ENCODE assay signal across 19 cellular contexts in genomic region chr2:73077424-73077795, GRCh38.
"Had no signal": no experiment of that assay in that cellular context is flagged by ENCODE, and none has a peak within 500 bp of the region (broad histone marks: within the 10 kb centered on the region; RNA-seq: fewer than 3 reads in every experiment).

No MANE protein-coding gene starts in this region.

- ATAC-seq: effector memory CD8-positive, alpha-beta T cell; gastroesophageal sphincter; left colon; naive thymus-derived CD4-positive, alpha-beta T cell; psoas muscle; sciatic nerve had no signal

- H3K27ac ChIP-seq: esophagus squamous epithelium, gastroesophageal sphincter, psoas muscle had no signal

- H3K9me3 Mint-ChIP-seq: dendritic cell treated with granulocyte-macrophage colony-stimulating factor and Interleukin-4, amounts not matched to agents 40 ng/mL and 50 ng/mL, for 4 days; effector memory CD8-positive, alpha-beta T cell; immature natural killer cell; naive thymus-derived CD4-positive, alpha-beta T cell; nephron progenitor cell had no signal

- H3K4me3 Mint-ChIP-seq: dendritic cell treated with granulocyte-macrophage colony-stimulating factor and Interleukin-4, amounts not matched to agents 40 ng/mL and 50 ng/mL, for 4 days; effector memory CD8-positive, alpha-beta T cell; immature natural killer cell; naive thymus-derived CD4-positive, alpha-beta T cell; nephron progenitor cell had no signal

- H3K27me3 Mint-ChIP-seq: effector memory CD8-positive, alpha-beta T cell; naive thymus-derived CD4-positive, alpha-beta T cell had no signal

- H3K27ac Mint-ChIP-seq: dendritic cell treated with granulocyte-macrophage colony-stimulating factor and Interleukin-4, amounts not matched to agents 40 ng/mL and 50 ng/mL, for 4 days; effector memory CD8-positive, alpha-beta T cell; immature natural killer cell; nephron progenitor cell had no signal

- DNase-seq: effector memory CD8-positive, alpha-beta T cell; esophagus squamous epithelium; foreskin fibroblast; immature natural killer cell; left colon; naive thymus-derived CD4-positive, alpha-beta T cell; nephron progenitor cell; psoas muscle; stimulated activated CD4-positive, alpha-beta T cell treated with anti-CD3 and anti-CD28 coated beads, Interleukin-15, amount 100 ng/mL, for 24 hours; stimulated activated CD4-positive, alpha-beta T cell treated with anti-CD3 and anti-CD28 coated beads, Interleukin-1b, Interleukin-23, amount 100 ng/mL, for 48 hours; stimulated activated CD4-positive, alpha-beta T cell treated with anti-CD3 and anti-CD28 coated beads, Interleukin-4, amount 100 ng/mL, for 24 hours; stimulated activated naive CD4-positive, alpha-beta T cell; trophoblast cell had no signal

- FAIRE-seq: colon, keratinocyte had no signal

- H3K27me3 ChIP-seq: esophagus squamous epithelium, gastroesophageal sphincter, spleen had no signal

- H3K9me3 ChIP-seq: esophagus squamous epithelium, gastroesophageal sphincter, psoas muscle, spleen had no signal

- H3K4me3 ChIP-seq: esophagus squamous epithelium, gastroesophageal sphincter, psoas muscle, spleen had no signal

- H3K36me3 Mint-ChIP-seq: immature natural killer cell; naive thymus-derived CD4-positive, alpha-beta T cell had no signal
